1 cellular context compared by ENCODE assay signal in the genomic region with DNA sequence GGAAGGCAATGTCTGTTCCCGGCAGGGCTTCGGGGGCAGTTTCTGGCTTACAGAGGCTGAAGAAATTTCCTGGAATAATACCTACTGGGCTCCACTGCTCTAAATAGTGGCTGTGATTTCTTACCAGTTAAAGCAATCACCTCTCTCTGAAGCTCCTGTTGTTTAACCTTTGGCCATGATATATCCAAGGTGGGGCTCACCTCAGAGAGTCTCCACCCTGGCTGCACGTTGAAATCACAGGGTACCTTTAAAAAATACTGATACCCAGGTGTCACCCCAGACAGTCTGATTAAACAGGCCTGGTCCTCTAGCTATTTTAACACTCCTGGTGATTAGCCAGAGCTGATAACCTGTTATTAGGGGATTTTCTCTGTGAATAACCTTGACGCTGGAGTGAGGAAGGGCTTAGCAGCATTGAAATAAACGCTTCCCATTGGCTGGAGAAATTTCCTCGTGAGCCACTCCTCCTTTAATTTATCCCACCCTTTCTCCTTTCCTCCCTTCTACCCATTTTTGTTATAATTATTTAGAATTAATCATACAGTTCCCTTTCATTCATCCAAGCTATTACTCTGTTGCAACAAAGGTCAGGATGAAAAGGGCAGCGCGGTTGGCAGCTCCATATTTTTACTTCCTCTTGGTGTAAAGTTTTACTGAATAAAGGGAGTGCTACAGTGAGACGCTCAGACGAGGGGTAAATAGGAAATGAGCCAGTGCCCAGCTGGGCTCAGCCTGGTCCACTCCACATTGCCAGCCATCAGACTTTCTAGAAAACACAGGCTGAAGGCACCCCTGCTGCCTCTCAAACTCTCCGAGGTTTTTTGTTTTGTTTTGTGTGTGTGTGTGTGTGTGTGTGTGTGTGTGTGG.
TF ChIP-seq lines count a peak whose summit lies in the region.

No MANE protein-coding gene starts in this region.

TF ChIP-seq in GM23338, 12 proteins besides CTCF, POLR2A, EP300 and RAD21 (continued from another document):
- TF ChIP-seq, protein P1, sequence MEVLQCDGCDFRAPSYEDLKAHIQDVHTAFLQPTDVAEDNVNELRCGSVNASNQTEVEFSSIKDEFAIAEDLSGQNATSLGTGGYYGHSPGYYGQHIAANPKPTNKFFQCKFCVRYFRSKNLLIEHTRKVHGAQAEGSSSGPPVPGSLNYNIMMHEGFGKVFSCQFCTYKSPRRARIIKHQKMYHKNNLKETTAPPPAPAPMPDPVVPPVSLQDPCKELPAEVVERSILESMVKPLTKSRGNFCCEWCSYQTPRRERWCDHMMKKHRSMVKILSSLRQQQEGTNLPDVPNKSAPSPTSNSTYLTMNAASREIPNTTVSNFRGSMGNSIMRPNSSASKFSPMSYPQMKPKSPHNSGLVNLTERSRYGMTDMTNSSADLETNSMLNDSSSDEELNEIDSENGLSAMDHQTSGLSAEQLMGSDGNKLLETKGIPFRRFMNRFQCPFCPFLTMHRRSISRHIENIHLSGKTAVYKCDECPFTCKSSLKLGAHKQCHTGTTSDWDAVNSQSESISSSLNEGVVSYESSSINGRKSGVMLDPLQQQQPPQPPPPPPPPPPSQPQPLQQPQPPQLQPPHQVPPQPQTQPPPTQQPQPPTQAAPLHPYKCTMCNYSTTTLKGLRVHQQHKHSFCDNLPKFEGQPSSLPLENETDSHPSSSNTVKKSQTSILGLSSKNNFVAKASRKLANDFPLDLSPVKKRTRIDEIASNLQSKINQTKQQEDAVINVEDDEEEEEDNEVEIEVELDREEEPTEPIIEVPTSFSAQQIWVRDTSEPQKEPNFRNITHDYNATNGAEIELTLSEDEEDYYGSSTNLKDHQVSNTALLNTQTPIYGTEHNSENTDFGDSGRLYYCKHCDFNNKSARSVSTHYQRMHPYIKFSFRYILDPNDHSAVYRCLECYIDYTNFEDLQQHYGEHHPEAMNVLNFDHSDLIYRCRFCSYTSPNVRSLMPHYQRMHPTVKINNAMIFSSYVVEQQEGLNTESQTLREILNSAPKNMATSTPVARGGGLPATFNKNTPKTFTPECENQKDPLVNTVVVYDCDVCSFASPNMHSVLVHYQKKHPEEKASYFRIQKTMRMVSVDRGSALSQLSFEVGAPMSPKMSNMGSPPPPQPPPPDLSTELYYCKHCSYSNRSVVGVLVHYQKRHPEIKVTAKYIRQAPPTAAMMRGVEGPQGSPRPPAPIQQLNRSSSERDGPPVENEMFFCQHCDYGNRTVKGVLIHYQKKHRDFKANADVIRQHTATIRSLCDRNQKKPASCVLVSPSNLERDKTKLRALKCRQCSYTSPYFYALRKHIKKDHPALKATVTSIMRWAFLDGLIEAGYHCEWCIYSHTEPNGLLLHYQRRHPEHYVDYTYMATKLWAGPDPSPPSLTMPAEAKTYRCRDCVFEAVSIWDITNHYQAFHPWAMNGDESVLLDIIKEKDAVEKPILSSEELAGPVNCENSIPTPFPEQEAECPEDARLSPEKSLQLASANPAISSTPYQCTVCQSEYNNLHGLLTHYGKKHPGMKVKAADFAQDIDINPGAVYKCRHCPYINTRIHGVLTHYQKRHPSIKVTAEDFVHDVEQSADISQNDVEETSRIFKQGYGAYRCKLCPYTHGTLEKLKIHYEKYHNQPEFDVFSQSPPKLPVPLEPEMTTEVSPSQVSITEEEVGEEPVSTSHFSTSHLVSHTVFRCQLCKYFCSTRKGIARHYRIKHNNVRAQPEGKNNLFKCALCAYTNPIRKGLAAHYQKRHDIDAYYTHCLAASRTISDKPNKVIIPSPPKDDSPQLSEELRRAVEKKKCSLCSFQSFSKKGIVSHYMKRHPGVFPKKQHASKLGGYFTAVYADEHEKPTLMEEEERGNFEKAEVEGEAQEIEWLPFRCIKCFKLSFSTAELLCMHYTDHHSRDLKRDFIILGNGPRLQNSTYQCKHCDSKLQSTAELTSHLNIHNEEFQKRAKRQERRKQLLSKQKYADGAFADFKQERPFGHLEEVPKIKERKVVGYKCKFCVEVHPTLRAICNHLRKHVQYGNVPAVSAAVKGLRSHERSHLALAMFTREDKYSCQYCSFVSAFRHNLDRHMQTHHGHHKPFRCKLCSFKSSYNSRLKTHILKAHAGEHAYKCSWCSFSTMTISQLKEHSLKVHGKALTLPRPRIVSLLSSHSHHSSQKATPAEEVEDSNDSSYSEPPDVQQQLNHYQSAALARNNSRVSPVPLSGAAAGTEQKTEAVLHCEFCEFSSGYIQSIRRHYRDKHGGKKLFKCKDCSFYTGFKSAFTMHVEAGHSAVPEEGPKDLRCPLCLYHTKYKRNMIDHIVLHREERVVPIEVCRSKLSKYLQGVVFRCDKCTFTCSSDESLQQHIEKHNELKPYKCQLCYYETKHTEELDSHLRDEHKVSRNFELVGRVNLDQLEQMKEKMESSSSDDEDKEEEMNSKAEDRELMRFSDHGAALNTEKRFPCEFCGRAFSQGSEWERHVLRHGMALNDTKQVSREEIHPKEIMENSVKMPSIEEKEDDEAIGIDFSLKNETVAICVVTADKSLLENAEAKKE (CRISPR knock-in tag; IDR thresholded peaks at IDR 0.05), result no peak
- TF ChIP-seq, protein P2, sequence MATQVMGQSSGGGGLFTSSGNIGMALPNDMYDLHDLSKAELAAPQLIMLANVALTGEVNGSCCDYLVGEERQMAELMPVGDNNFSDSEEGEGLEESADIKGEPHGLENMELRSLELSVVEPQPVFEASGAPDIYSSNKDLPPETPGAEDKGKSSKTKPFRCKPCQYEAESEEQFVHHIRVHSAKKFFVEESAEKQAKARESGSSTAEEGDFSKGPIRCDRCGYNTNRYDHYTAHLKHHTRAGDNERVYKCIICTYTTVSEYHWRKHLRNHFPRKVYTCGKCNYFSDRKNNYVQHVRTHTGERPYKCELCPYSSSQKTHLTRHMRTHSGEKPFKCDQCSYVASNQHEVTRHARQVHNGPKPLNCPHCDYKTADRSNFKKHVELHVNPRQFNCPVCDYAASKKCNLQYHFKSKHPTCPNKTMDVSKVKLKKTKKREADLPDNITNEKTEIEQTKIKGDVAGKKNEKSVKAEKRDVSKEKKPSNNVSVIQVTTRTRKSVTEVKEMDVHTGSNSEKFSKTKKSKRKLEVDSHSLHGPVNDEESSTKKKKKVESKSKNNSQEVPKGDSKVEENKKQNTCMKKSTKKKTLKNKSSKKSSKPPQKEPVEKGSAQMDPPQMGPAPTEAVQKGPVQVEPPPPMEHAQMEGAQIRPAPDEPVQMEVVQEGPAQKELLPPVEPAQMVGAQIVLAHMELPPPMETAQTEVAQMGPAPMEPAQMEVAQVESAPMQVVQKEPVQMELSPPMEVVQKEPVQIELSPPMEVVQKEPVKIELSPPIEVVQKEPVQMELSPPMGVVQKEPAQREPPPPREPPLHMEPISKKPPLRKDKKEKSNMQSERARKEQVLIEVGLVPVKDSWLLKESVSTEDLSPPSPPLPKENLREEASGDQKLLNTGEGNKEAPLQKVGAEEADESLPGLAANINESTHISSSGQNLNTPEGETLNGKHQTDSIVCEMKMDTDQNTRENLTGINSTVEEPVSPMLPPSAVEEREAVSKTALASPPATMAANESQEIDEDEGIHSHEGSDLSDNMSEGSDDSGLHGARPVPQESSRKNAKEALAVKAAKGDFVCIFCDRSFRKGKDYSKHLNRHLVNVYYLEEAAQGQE (IDR thresholded peaks at IDR 0.05; ENCODE audit: unreplicated experiment), result no peak
- TF ChIP-seq EZH2 (IDR thresholded peaks at IDR 0.05; ENCODE audit: low read depth, unreplicated experiment) (no peak), POLR2AphosphoS5 (IDR thresholded peaks at IDR 0.05; ENCODE audit: low read depth) (no peak), ZNF114 (CRISPR knock-in tag; IDR thresholded peaks at IDR 0.05) (no peak)
- TF ChIP-seq, protein P3, sequence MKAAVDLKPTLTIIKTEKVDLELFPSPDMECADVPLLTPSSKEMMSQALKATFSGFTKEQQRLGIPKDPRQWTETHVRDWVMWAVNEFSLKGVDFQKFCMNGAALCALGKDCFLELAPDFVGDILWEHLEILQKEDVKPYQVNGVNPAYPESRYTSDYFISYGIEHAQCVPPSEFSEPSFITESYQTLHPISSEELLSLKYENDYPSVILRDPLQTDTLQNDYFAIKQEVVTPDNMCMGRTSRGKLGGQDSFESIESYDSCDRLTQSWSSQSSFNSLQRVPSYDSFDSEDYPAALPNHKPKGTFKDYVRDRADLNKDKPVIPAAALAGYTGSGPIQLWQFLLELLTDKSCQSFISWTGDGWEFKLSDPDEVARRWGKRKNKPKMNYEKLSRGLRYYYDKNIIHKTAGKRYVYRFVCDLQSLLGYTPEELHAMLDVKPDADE (IDR thresholded peaks at IDR 0.05), result no peak
